8 cellular contexts compared by ENCODE assay signal in the genomic region with DNA sequence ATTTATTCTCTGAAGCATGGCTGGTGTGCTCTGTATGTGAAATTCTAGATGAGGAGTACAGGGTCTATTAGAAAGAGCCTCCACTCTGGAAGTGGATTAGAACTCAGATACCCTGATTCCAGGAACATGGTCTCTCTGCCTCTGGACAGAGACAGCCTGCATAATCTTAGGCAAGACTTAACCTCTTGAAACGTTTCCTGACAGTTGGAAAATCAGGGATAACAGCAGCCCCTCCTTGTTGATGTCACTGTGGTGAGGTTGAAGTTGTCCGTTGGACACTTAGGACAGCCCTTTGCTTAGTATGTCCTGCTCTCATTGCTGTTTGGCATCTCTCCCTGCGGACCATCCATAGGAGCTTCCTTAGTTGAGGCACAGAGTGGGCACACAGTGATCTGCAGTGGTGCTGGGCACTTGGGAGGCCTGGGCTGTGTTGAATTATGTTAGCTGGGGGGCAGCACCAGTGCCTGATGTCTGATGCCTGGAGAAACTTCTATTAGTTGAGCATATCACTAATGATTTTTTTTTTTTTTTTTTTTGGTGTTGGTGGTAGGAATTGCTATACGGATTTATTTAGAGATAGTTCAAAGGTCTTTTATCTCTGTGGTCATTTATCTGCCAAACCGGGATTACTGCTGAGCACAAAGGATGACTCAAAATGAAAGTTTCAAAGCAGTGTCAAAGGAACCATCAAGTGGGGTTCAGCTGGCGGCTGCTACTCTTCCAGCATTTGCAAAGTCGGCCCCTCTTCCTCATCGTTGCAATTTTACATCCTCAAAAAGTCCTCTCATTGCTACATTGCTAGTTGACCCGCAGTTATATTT. TPM values are rescaled to one million over a fixed set of nuclear protein-coding genes. Genes with fewer than 3 reads are reported as not detected.
DNase-seq lines count a peak whose midpoint lies in the region; ATAC-seq, FAIRE-seq and TF ChIP-seq lines count a peak whose summit lies in the region.

No MANE protein-coding gene starts in this region.

- no peaks in the 10 kb centered on the region; the same call in 1 of the 2 replicates for H3K9me1 ChIP-seq in IMR-90 (ENCODE audit: insufficient read depth, low read length)

- intact Hi-C loops in IMR-90 (cut with micrococcal nuclease) = no loop called here

- H2BK15ac ChIP-seq in IMR-90 (ENCODE audit: low read depth, low read length) = no peak overlapping the region
- H2BK15ac ChIP-seq in mesenchymal stem cell (ENCODE audit: low read depth, poor library complexity, severe bottlenecking) = no peak overlapping the region

- TF ChIP-seq RAD21 in IMR-90 (IDR thresholded peaks at IDR 0.05; ENCODE audit: low read length) = no peak

- peak overlapping the region; percentile 29 to 72 for H2BK12ac ChIP-seq in mesenchymal stem cell (ENCODE audit: low read length in 2 of 2)

- H3K23ac ChIP-seq in IMR-90 (ENCODE audit: low read depth, low read length) (no peak overlapping the region), mesenchymal stem cell (ENCODE audit: low read length in 2 of 2) (no peak overlapping the region)

- H3K27me3 ChIP-seq in IMR-90 (ENCODE audit: control insufficient read depth, insufficient read depth, low read length) (no peaks in the 10 kb centered on the region), mesenchymal stem cell (ENCODE audit: control insufficient read depth in 1 of 2, insufficient read depth in 1 of 2, low read length in 2 of 2) (no peaks in the 10 kb centered on the region)

- no peak overlapping the region for H4K8ac ChIP-seq in IMR-90 (ENCODE audit: low read depth in 2 of 2, low read length in 2 of 2)
- peak overlapping the region; percentile 5 for H4K8ac ChIP-seq in mesenchymal stem cell (ENCODE audit: low read length)

- no TSS peak for BruUV-seq in IMR-90 (replicated peaks; lab: Mats Ljungman, UMichigan)

- no peak overlapping the region for H2BK20ac ChIP-seq in IMR-90 (ENCODE audit: low read depth, low read length)

- H3K79me1 ChIP-seq in IMR-90 (ENCODE audit: low read depth in 1 of 2, low read length in 2 of 2) (no peaks in the 10 kb centered on the region), mesenchymal stem cell (replicated peaks; ENCODE audit: low read length, poor library complexity, severe bottlenecking) (peaks cover 36% of the 10 kb centered on the region)

- no peak overlapping the region for H3K4me2 ChIP-seq in IMR-90 (ENCODE audit: low read depth, low read length)
- H3K4me2 ChIP-seq in mesenchymal stem cell (ENCODE audit: low read length, poor library complexity, severe bottlenecking) = no peak overlapping the region

- ATAC-seq in GM21447 (IDR thresholded peaks at IDR 0.05; ENCODE audit: unreplicated experiment) = peak; percentile 99
- no peak for ATAC-seq in IMR-90 (ENCODE audit: low read depth)
- no peak for ATAC-seq in activated CD4-positive, CD25-positive, alpha-beta regulatory T cell treated with anti-CD3 and anti-CD28 coated beads, Interleukin-2, amount 50 U/mL, for 24 hours
- no peak for ATAC-seq in esophagus mucosa

- TF ChIP-seq POLR2A in GM12892 (IDR thresholded peaks at IDR 0.05; ENCODE audit: low read depth, low read length) (no peak), IMR-90 (IDR thresholded peaks at IDR 0.05; ENCODE audit: low read depth, low read length) (no peak), H54 (IDR thresholded peaks at IDR 0.05; ENCODE audit: low read depth, low read length) (no peak)

- H2AFZ ChIP-seq in IMR-90 (replicated peaks; ENCODE audit: low read length, poor library complexity) (no peak overlapping the region), mesenchymal stem cell (ENCODE audit: low read depth, low read length) (no peak overlapping the region)

- POLR2A ChIA-PET in IMR-90 (lab: Charles Lee; ENCODE audit: unreplicated experiment) = no interaction called here

- no peaks in the 10 kb centered on the region for H3K9me3 ChIP-seq in IMR-90 (ENCODE audit: control insufficient read depth, insufficient read depth, low read length)
- no peaks in the 10 kb centered on the region for H3K9me3 ChIP-seq in mesenchymal stem cell (ENCODE audit: control insufficient read depth, low read length)

- H3K4me1 ChIP-seq in IMR-90 (ENCODE audit: control insufficient read depth, insufficient read depth, low read length) (peaks cover 3% of the 10 kb centered on the region; the same call in 1 of the 2 replicates), mesenchymal stem cell (ENCODE audit: control insufficient read depth, insufficient read depth, low read depth, low read length) (peaks cover 4% of the 10 kb centered on the region)

- CTCF ChIA-PET in IMR-90 (lab: Yijun Ruan, JAX) = no interaction called here

- no peak overlapping the region for H4K91ac ChIP-seq in IMR-90 (ENCODE audit: insufficient read depth, low read depth, low read length)
- no peak overlapping the region for H4K91ac ChIP-seq in mesenchymal stem cell (ENCODE audit: low read length)

- H2BK5ac ChIP-seq in IMR-90 (ENCODE audit: low read depth, low read length, poor library complexity, severe bottlenecking) (no peak overlapping the region), mesenchymal stem cell (ENCODE audit: low read depth, low read length, poor library complexity, severe bottlenecking) (no peak overlapping the region)

- H3K18ac ChIP-seq in IMR-90 (ENCODE audit: low read depth, low read length) (no peak overlapping the region; the same call in 1 of the 2 replicates), mesenchymal stem cell (ENCODE audit: low read depth in 1 of 2, low read length in 2 of 2) (peak overlapping the region in 1 of 2 experiments; percentile 58)

- H4K5ac ChIP-seq in IMR-90 (ENCODE audit: low read depth, low read length) = no peak overlapping the region; the same call in 1 of the 2 replicates

- H3K56ac ChIP-seq in IMR-90 (ENCODE audit: extremely low read depth, insufficient read depth, low read length) = no peak overlapping the region

- no peak overlapping the region for H2AK9ac ChIP-seq in IMR-90 (replicated peaks; ENCODE audit: low read depth, low read length, poor library complexity)

- 0 out of 2 replicates have a peak overlapping the region, but pooled peaks have one; percentile 31 for H3K4ac ChIP-seq in IMR-90 (ENCODE audit: low read depth, low read length)
- H3K4ac ChIP-seq in mesenchymal stem cell (ENCODE audit: low read depth in 1 of 2, low read length in 2 of 2) = no peak overlapping the region

- H3K14ac ChIP-seq in IMR-90 (replicated peaks; ENCODE audit: low read depth, low read length) (no peak overlapping the region), mesenchymal stem cell (ENCODE audit: low read length in 2 of 2) (no peak overlapping the region)

- H2BK120ac ChIP-seq in IMR-90 (ENCODE audit: low read depth, low read length) (no peak overlapping the region; the same call in 1 of the 2 replicates), mesenchymal stem cell (ENCODE audit: low read depth, low read length) (no peak overlapping the region)

- H4K20me1 ChIP-seq in IMR-90 (ENCODE audit: insufficient read depth, low read length) = no peaks in the 10 kb centered on the region

- H3K4me3 ChIP-seq in IMR-90 (ENCODE audit: insufficient read depth, low read depth, low read length) = no peak overlapping the region
- H3K4me3 ChIP-seq in mesenchymal stem cell (ENCODE audit: insufficient read depth in 1 of 2, low read depth in 1 of 2, low read length in 2 of 2) = peak overlapping the region in 1 of 2 experiments; percentile 46

- in situ Hi-C loops in IMR-90 (cut with MboI; ENCODE audit: low sequenced_read_pairs) = loop anchor here (10.0 kb wide), 1 partner anchor 55 kb away; no protein-coding TSS in a partner anchor

- H3K9ac ChIP-seq in IMR-90 (ENCODE audit: low read depth, low read length) (no peak overlapping the region), mesenchymal stem cell (ENCODE audit: low read length) (peak overlapping the region; percentile 84)

- dilution Hi-C loops in IMR-90 (cut with HindIII; ENCODE audit: low sequenced_read_pairs, unreplicated experiment) = no loop called here

- TF ChIP-seq CTCF in IMR-90 (conservative IDR thresholded peaks at IDR 0.05; ENCODE audit: low read depth, low read length) = no peak

- 83% methylated on average over 1 of the region's 9 CpGs; no CpG with 5 or more reads in 1 of the 2 experiments for WGBS in IMR-90 (ENCODE audit: extremely low coverage in 2 of 2, insufficient read length in 1 of 2), 2 experiments
- 47% methylated on average over 8 of the region's 9 CpGs for WGBS in mesenchymal stem cell

- FAIRE-seq in GM12892 (lab: Jason Lieb, UNC) (peak; percentile 86), H54 (lab: Jason Lieb, UNC) (no peak)

- H3K27ac ChIP-seq in IMR-90 (ENCODE audit: insufficient read depth, low read length) (no peak overlapping the region), mesenchymal stem cell (ENCODE audit: low read length, poor library complexity, severe bottlenecking) (no peak overlapping the region)

- no peaks in the 10 kb centered on the region for H3K36me3 ChIP-seq in IMR-90 (ENCODE audit: control insufficient read depth, insufficient read depth, low read length)
- peaks cover 7 to 19% of the 10 kb centered on the region in 2 experiments for H3K36me3 ChIP-seq in mesenchymal stem cell (ENCODE audit: control insufficient read depth in 1 of 2, insufficient read depth in 2 of 2, low read depth in 1 of 2, low read length in 2 of 2)

- H2AK5ac ChIP-seq in IMR-90 (ENCODE audit: low read depth, low read length) (no peak overlapping the region), mesenchymal stem cell (ENCODE audit: low read length, severe bottlenecking) (no peak overlapping the region)

- DNase-seq in GM12892 (ENCODE audit: insufficient read length) (peak; percentile 47), IMR-90 (no peak), mesenchymal stem cell (peak; percentile 84), H54 (ENCODE audit: insufficient read length, low spot score) (no peak), DMS153 treated with DMSO at 0.1 percent for 48 hours (lab: John Stamatoyannopoulos, UW; ENCODE audit: unreplicated experiment) (no peak)

TF ChIP-seq in IMR-90, 13 proteins besides CTCF, POLR2A, EP300 and RAD21:
- no peak for TF ChIP-seq NFE2L2 (IDR thresholded peaks at IDR 0.05; ENCODE audit: low read depth, low read length)
- TF ChIP-seq RFX5 (IDR thresholded peaks at IDR 0.05; ENCODE audit: low read depth, low read length) = no peak
- no peak for TF ChIP-seq BHLHE40 (IDR thresholded peaks at IDR 0.05; ENCODE audit: low read depth, low read length)
TF ChIP-seq in IMR-90: peak in this region for 0.

RNA-seq across cellular contexts. Expression of gene SETBP1, which starts 28.8 kb away (rescaled TPM):
- polyA plus RNA-seq in GM12892 (2012; ENCODE audit: missing spikeins) = 4.8 TPM
- total RNA-seq in IMR-90 (2012; rRNA removed) = 0.28 and 0.36 TPM in 2 replicates
- polyA plus RNA-seq in IMR-90 (2012; rRNA removed) = 0.16 and 0.19 TPM in 2 replicates
- polyA plus RNA-seq in IMR-90 (2012; cell fraction: cytosol; rRNA removed) = 0.02 and 0.09 TPM in 2 replicates
- polyA plus RNA-seq in IMR-90 (2012; cell fraction: nucleus; rRNA removed; ENCODE audit: low replicate concordance) = 0.09 and 0.28 TPM in 2 replicates
- 4.5 TPM for polyA plus RNA-seq in mesenchymal stem cell (2013, experiment 1 of 2)
- polyA plus RNA-seq in mesenchymal stem cell (2013, experiment 2 of 2) = 4.5 TPM
- 8.5 TPM for total RNA-seq in esophagus mucosa

Comparison
In these comparisons a context has a peak if more than half of its experiments do, and no peak if none do; other contexts are left out.
1. DNase-seq: peak in GM12892 (single experiment) and mesenchymal stem cell (single experiment); none in IMR-90 (single experiment), H54 (single experiment) and DMS153 treated with DMSO at 0.1 percent for 48 hours (single experiment).